ENCODE assay signal across 8 cellular contexts in genomic region chr15:90232196-90232595, GRCh38. TPM values are rescaled to one million over a fixed set of nuclear protein-coding genes. Genes with fewer than 3 reads are reported as not detected.
DNase-seq lines count a peak whose midpoint lies in the region; ATAC-seq and TF ChIP-seq lines count a peak whose summit lies in the region.

No MANE protein-coding gene starts in this region.

- peaks cover 0 to 40% of the 10 kb centered on the region in 2 donors for H3K36me3 ChIP-seq in left lung
- peaks cover 52% of the 10 kb centered on the region for H3K36me3 ChIP-seq in upper lobe of right lung
- no peaks in the 10 kb centered on the region for H3K36me3 ChIP-seq in SJCRH30

- ATAC-seq in left lung (no peak), upper lobe of right lung (no peak)

- H3K4me3 Mint-ChIP-seq in activated T-helper 1 cell treated with anti-CD3 and anti-CD28 coated beads, Interleukin-12 subunit alpha, Interleukin-12 subunit beta, Interleukin-2, Interleukin-4 antibody, amounts not matched to agents 30 ng/mL and 10 ng/mL and 1 ng/mL, durations not matched to agents 14 hours and 24 hours and 36 hours, result peak overlapping the region; percentile 93

- peaks cover 35% of the 10 kb centered on the region for H3K36me3 Mint-ChIP-seq in activated T-helper 1 cell treated with anti-CD3 and anti-CD28 coated beads, Interleukin-12 subunit alpha, Interleukin-12 subunit beta, Interleukin-2, Interleukin-4 antibody, amounts not matched to agents 30 ng/mL and 10 ng/mL and 1 ng/mL, durations not matched to agents 14 hours and 24 hours and 36 hours (ENCODE audit: low read depth)

- peak; percentile 18 for DNase-seq in stimulated activated CD4-positive, alpha-beta T cell treated with anti-CD3 and anti-CD28 coated beads, Interleukin-15, amount 100 ng/mL, for 24 hours
- DNase-seq in stimulated activated CD4-positive, alpha-beta T cell treated with anti-CD3 and anti-CD28 coated beads, Interleukin-2, amount 100 ng/mL, for 48 hours, result no peak
- no peak for DNase-seq in activated T-helper 1 cell treated with anti-CD3 and anti-CD28 coated beads, Interleukin-12 subunit alpha, Interleukin-12 subunit beta, Interleukin-2, Interleukin-4 antibody, amounts not matched to agents 30 ng/mL and 10 ng/mL and 1 ng/mL, durations not matched to agents 14 hours and 24 hours and 36 hours (ENCODE audit: low spot score)
- DNase-seq in left lung (no peak), upper lobe of right lung (no peak), NCI-H1105 (lab: John Stamatoyannopoulos, UW) (no peak), SJCRH30 (no peak)
- DNase-seq in activated CD4-positive, CD25-positive, alpha-beta regulatory T cell treated with anti-CD3 and anti-CD28 coated beads, Interleukin-2, amount 50 U/mL, for 72 hours, result no peak

- H3K27ac ChIP-seq in left lung, result peak overlapping the region in 1 of 2 donors; percentile 93
- H3K27ac ChIP-seq in upper lobe of right lung, result no peak overlapping the region
- no peak overlapping the region for H3K27ac ChIP-seq in SJCRH30

- peak overlapping the region; percentile 66 to 94 for H3K4me3 ChIP-seq in left lung
- H3K4me3 ChIP-seq in upper lobe of right lung, result peak overlapping the region; percentile 95
- no peak overlapping the region for H3K4me3 ChIP-seq in SJCRH30

- H3K27me3 ChIP-seq in left lung (no peaks in the 10 kb centered on the region), upper lobe of right lung (no peaks in the 10 kb centered on the region), SJCRH30 (no peaks in the 10 kb centered on the region)

- TF ChIP-seq CTCF in left lung (IDR thresholded peaks at IDR 0.05), result no peak
- TF ChIP-seq CTCF in upper lobe of right lung (IDR thresholded peaks at IDR 0.05), result no peak

- peak overlapping the region; percentile 94 for H3K27ac Mint-ChIP-seq in activated T-helper 1 cell treated with anti-CD3 and anti-CD28 coated beads, Interleukin-12 subunit alpha, Interleukin-12 subunit beta, Interleukin-2, Interleukin-4 antibody, amounts not matched to agents 30 ng/mL and 10 ng/mL and 1 ng/mL, durations not matched to agents 14 hours and 24 hours and 36 hours

- no peaks in the 10 kb centered on the region for H3K9me3 ChIP-seq in left lung
- H3K9me3 ChIP-seq in upper lobe of right lung, result no peaks in the 10 kb centered on the region
- H3K9me3 ChIP-seq in SJCRH30 (replicated peaks), result no peaks in the 10 kb centered on the region

- no peaks in the 10 kb centered on the region for H3K9me3 Mint-ChIP-seq in activated T-helper 1 cell treated with anti-CD3 and anti-CD28 coated beads, Interleukin-12 subunit alpha, Interleukin-12 subunit beta, Interleukin-2, Interleukin-4 antibody, amounts not matched to agents 30 ng/mL and 10 ng/mL and 1 ng/mL, durations not matched to agents 14 hours and 24 hours and 36 hours

- H3K4me1 ChIP-seq in left lung (peaks cover 14 to 40% of the 10 kb centered on the region in 2 donors), upper lobe of right lung (peaks cover 31% of the 10 kb centered on the region), SJCRH30 (peaks cover 6% of the 10 kb centered on the region; the same call in 1 of the 2 replicates)

- H3K27me3 Mint-ChIP-seq in activated T-helper 1 cell treated with anti-CD3 and anti-CD28 coated beads, Interleukin-12 subunit alpha, Interleukin-12 subunit beta, Interleukin-2, Interleukin-4 antibody, amounts not matched to agents 30 ng/mL and 10 ng/mL and 1 ng/mL, durations not matched to agents 14 hours and 24 hours and 36 hours (ENCODE audit: insufficient read depth), result no peaks in the 10 kb centered on the region

- H3K4me1 Mint-ChIP-seq in activated T-helper 1 cell treated with anti-CD3 and anti-CD28 coated beads, Interleukin-12 subunit alpha, Interleukin-12 subunit beta, Interleukin-2, Interleukin-4 antibody, amounts not matched to agents 30 ng/mL and 10 ng/mL and 1 ng/mL, durations not matched to agents 14 hours and 24 hours and 36 hours (ENCODE audit: low read depth), result peaks cover 55% of the 10 kb centered on the region

- intact Hi-C loops in activated T-helper 1 cell treated with anti-CD3 and anti-CD28 coated beads, Interleukin-12 subunit alpha, Interleukin-12 subunit beta, Interleukin-2, Interleukin-4 antibody, amounts not matched to agents 30 ng/mL and 10 ng/mL and 1 ng/mL, durations not matched to agents 14 hours and 24 hours and 36 hours (cut with micrococcal nuclease), result loop anchor here (2.0 kb wide), 2 partner anchors 131 to 703 kb away; partner anchors contain the start of gene UNC45A
- intact Hi-C loops in left lung (cut with DNase I) (no loop called here), upper lobe of right lung (cut with DNase I) (no loop called here)

RNA-seq across cellular contexts. Expression of gene CIB1, which starts 1.5 kb away (rescaled TPM):
- 144 and 145 TPM in 2 replicates for total RNA-seq in activated T-helper 1 cell treated with anti-CD3 and anti-CD28 coated beads, Interleukin-12 subunit alpha, Interleukin-12 subunit beta, Interleukin-2, Interleukin-4 antibody, amounts not matched to agents 30 ng/mL and 10 ng/mL and 1 ng/mL, durations not matched to agents 14 hours and 24 hours and 36 hours
- total RNA-seq in left lung, result 10 to 100 TPM; 76.2 to 84.6 TPM
- 62.8 TPM for total RNA-seq in upper lobe of right lung
- 12.7 and 15.6 TPM in 2 replicates for total RNA-seq in SJCRH30 (2014; rRNA removed; shearing (Covaris generic))

RNA-seq across cellular contexts. Expression of gene GDPGP1, which starts 1.8 kb away (rescaled TPM):
- total RNA-seq in activated T-helper 1 cell treated with anti-CD3 and anti-CD28 coated beads, Interleukin-12 subunit alpha, Interleukin-12 subunit beta, Interleukin-2, Interleukin-4 antibody, amounts not matched to agents 30 ng/mL and 10 ng/mL and 1 ng/mL, durations not matched to agents 14 hours and 24 hours and 36 hours, result 12.7 and 15.5 TPM in 2 replicates
- 1 to 10 TPM; 8.4 to 8.6 TPM for total RNA-seq in left lung
- 11.2 TPM for total RNA-seq in upper lobe of right lung
- 1.8 and 2.7 TPM in 2 replicates for total RNA-seq in SJCRH30 (2014; rRNA removed; shearing (Covaris generic))

RNA-seq across cellular contexts. Expression of gene TTLL13, which starts 17.2 kb away (rescaled TPM):
- 0.29 and 0.65 TPM in 2 replicates for total RNA-seq in activated T-helper 1 cell treated with anti-CD3 and anti-CD28 coated beads, Interleukin-12 subunit alpha, Interleukin-12 subunit beta, Interleukin-2, Interleukin-4 antibody, amounts not matched to agents 30 ng/mL and 10 ng/mL and 1 ng/mL, durations not matched to agents 14 hours and 24 hours and 36 hours
- total RNA-seq in left lung (under 1 TPM in 1 of 2 donors, not detected in 1; 0.26 TPM), upper lobe of right lung (not detected)
- total RNA-seq in SJCRH30 (2014; rRNA removed; shearing (Covaris generic)), result not detected in 2 replicates

RNA-seq across cellular contexts. Expression of gene SEMA4B, which starts 31.1 kb away (rescaled TPM):
- total RNA-seq in activated T-helper 1 cell treated with anti-CD3 and anti-CD28 coated beads, Interleukin-12 subunit alpha, Interleukin-12 subunit beta, Interleukin-2, Interleukin-4 antibody, amounts not matched to agents 30 ng/mL and 10 ng/mL and 1 ng/mL, durations not matched to agents 14 hours and 24 hours and 36 hours, result 17.5 and 18.8 TPM in 2 replicates
- total RNA-seq in left lung, result 10 to 100 TPM; 41.3 to 66.7 TPM
- total RNA-seq in upper lobe of right lung, result 48.7 TPM
- 2.1 and 2.2 TPM in 2 replicates for total RNA-seq in SJCRH30 (2014; rRNA removed; shearing (Covaris generic))

RNA-seq across cellular contexts. Expression of gene NGRN, which starts 33.3 kb away (rescaled TPM):
- total RNA-seq in activated T-helper 1 cell treated with anti-CD3 and anti-CD28 coated beads, Interleukin-12 subunit alpha, Interleukin-12 subunit beta, Interleukin-2, Interleukin-4 antibody, amounts not matched to agents 30 ng/mL and 10 ng/mL and 1 ng/mL, durations not matched to agents 14 hours and 24 hours and 36 hours, result 39.0 and 39.9 TPM in 2 replicates
- 10 to 100 TPM; 73.1 to 81.9 TPM for total RNA-seq in left lung
- total RNA-seq in upper lobe of right lung, result 75.0 TPM
- 88.9 and 93.4 TPM in 2 replicates for total RNA-seq in SJCRH30 (2014; rRNA removed; shearing (Covaris generic))
